ENCODE assay signal across 21 cellular contexts in the genomic region with DNA sequence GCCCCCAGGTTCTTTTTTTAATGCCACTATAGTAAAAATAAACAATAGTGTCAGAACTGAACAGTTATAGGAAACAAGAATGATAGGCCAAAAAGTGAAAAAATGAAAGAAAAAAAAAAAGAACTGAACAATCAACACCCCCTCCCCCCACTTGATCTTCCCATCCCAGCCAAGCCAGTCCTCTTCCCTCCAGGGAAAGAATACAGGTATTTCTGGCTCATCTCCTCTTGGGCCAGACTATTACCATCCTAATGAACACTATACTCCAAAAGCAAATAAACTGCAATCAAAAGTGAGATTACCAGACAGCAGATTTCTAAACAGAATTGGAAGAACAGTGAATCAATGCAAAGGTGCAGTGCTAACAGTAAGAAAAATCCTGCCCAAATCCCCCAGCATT. TPM values are rescaled to one million over a fixed set of nuclear protein-coding genes. Genes with fewer than 3 reads are reported as not detected.
DNase-seq lines count a peak whose midpoint lies in the region; ATAC-seq and TF ChIP-seq lines count a peak whose summit lies in the region.
"Had no signal": no experiment of that assay in that cellular context is flagged by ENCODE, and none has a peak within 500 bp of the region (broad histone marks: within the 10 kb centered on the region; RNA-seq: fewer than 3 reads in every experiment).

No MANE protein-coding gene starts in this region.

- H3K4me3 Mint-ChIP-seq in CD8-positive, alpha-beta T cell: no peak overlapping the region
- H3K4me3 Mint-ChIP-seq in GM23338 (no peak overlapping the region), endodermal cell (no peak overlapping the region)
- H3K4me3 Mint-ChIP-seq in stimulated activated effector memory CD8-positive, alpha-beta T cell treated with anti-CD3 and anti-CD28 coated beads, Interleukin-12 subunit alpha, Interleukin-12 subunit beta, amount 100 ng/mL, for 72 hours: no peak overlapping the region

- H4K20me1 ChIP-seq in GM23338 (replicated peaks; ENCODE audit: insufficient read depth): peaks cover 7% of the 10 kb centered on the region

- peaks cover 3% of the 10 kb centered on the region; the same call in 1 of the 2 replicates for H3K79me2 ChIP-seq in GM23338 (replicated peaks; ENCODE audit: insufficient read depth)

- no peaks in the 10 kb centered on the region for H3K9me3 ChIP-seq in CD8-positive, alpha-beta T cell (ENCODE audit: low read length)
- H3K9me3 ChIP-seq in endodermal cell (ENCODE audit: control insufficient read depth, low read length): no peaks in the 10 kb centered on the region

- no peak for ATAC-seq in CD8-positive, alpha-beta T cell
- ATAC-seq in GM23338: no peak
- ATAC-seq in stimulated activated effector memory CD8-positive, alpha-beta T cell treated with anti-CD3 and anti-CD28 coated beads, Interleukin-12 subunit alpha, Interleukin-12 subunit beta, amount 100 ng/mL, for 72 hours: no peak
- no peak for ATAC-seq in GM18511 (IDR thresholded peaks at IDR 0.05; ENCODE audit: unreplicated experiment)
- ATAC-seq: GM12878, HCT116, PC-3, SK-N-SH treated with all-trans-retinoic acid at 6 μM for 48 hours had no signal

- H3K27me3 Mint-ChIP-seq in CD8-positive, alpha-beta T cell (ENCODE audit: low read depth): no peaks in the 10 kb centered on the region
- H3K27me3 Mint-ChIP-seq in GM23338 (ENCODE audit: insufficient read depth, low read depth, poor library complexity) (peaks cover 9% of the 10 kb centered on the region), endodermal cell (ENCODE audit: insufficient read depth) (no peaks in the 10 kb centered on the region)

- peaks cover 31% of the 10 kb centered on the region for H3K36me3 Mint-ChIP-seq in CD8-positive, alpha-beta T cell
- H3K36me3 Mint-ChIP-seq in GM23338 (ENCODE audit: low read depth) (peaks cover 15% of the 10 kb centered on the region), endodermal cell (ENCODE audit: low read depth) (peaks cover 33% of the 10 kb centered on the region)
- H3K36me3 Mint-ChIP-seq in stimulated activated effector memory CD8-positive, alpha-beta T cell treated with anti-CD3 and anti-CD28 coated beads, Interleukin-12 subunit alpha, Interleukin-12 subunit beta, amount 100 ng/mL, for 72 hours: peaks cover 20% of the 10 kb centered on the region

- H3K9ac ChIP-seq in endodermal cell (ENCODE audit: extremely low read depth, low read length, poor library complexity, severe bottlenecking): no peak overlapping the region
- H3K9ac ChIP-seq: GM23248 had no signal

- TF ChIP-seq CTCF in CD8-positive, alpha-beta T cell (IDR thresholded peaks at IDR 0.05): no peak
- TF ChIP-seq CTCF in GM23338 (conservative IDR thresholded peaks at IDR 0.05; ENCODE audit: low read depth in 2 of 2) (no peak), endodermal cell (conservative IDR thresholded peaks at IDR 0.05) (no peak)

- H3K27me3 ChIP-seq in CD8-positive, alpha-beta T cell (ENCODE audit: insufficient read depth, low read length): no peaks in the 10 kb centered on the region
- no peaks in the 10 kb centered on the region for H3K27me3 ChIP-seq in GM23338 (ENCODE audit: insufficient read depth)
- no peaks in the 10 kb centered on the region for H3K27me3 ChIP-seq in endodermal cell (ENCODE audit: control insufficient read depth, insufficient read depth, low read length, poor library complexity, severe bottlenecking)

- POLR2A ChIA-PET in CD8-positive, alpha-beta T cell (lab: Charles Lee): no interaction called here

- H3K4me1 Mint-ChIP-seq in CD8-positive, alpha-beta T cell (ENCODE audit: low read depth): no peaks in the 10 kb centered on the region
- peaks cover 13% of the 10 kb centered on the region for H3K4me1 Mint-ChIP-seq in GM23338
- peaks cover 12% of the 10 kb centered on the region for H3K4me1 Mint-ChIP-seq in endodermal cell
- H3K4me1 Mint-ChIP-seq in stimulated activated effector memory CD8-positive, alpha-beta T cell treated with anti-CD3 and anti-CD28 coated beads, Interleukin-12 subunit alpha, Interleukin-12 subunit beta, amount 100 ng/mL, for 72 hours: no peaks in the 10 kb centered on the region

- H3K27ac Mint-ChIP-seq in CD8-positive, alpha-beta T cell: peak overlapping the region; percentile 81
- H3K27ac Mint-ChIP-seq in GM23338 (no peak overlapping the region), endodermal cell (peak overlapping the region; percentile 16)
- peak overlapping the region; percentile 69 for H3K27ac Mint-ChIP-seq in stimulated activated effector memory CD8-positive, alpha-beta T cell treated with anti-CD3 and anti-CD28 coated beads, Interleukin-12 subunit alpha, Interleukin-12 subunit beta, amount 100 ng/mL, for 72 hours

- CTCF ChIA-PET in CD8-positive, alpha-beta T cell (lab: Charles Lee): interaction anchor here (0.7 kb wide), 1 partner anchor 695 kb away, joined by 3 read pairs; no protein-coding TSS in a partner anchor

- peaks cover 32% of the 10 kb centered on the region for H3F3A ChIP-seq in GM23338 (replicated peaks; ENCODE audit: low read depth)

- no peak for DNase-seq in CD8-positive, alpha-beta T cell
- DNase-seq in GM23338 (ENCODE audit: low spot score) (no peak), endodermal cell (no peak), NCI-H2227 (lab: John Stamatoyannopoulos, UW; ENCODE audit: unreplicated experiment) (no peak)
- no peak for DNase-seq in stimulated activated effector memory CD8-positive, alpha-beta T cell treated with anti-CD3 and anti-CD28 coated beads, Interleukin-12 subunit alpha, Interleukin-12 subunit beta, amount 100 ng/mL, for 72 hours (ENCODE audit: low spot score in 2 of 2)
- DNase-seq in activated T-cell treated with anti-CD3 and anti-CD28 coated beads, Interleukin-2, amount 50 U/mL, for 1 hour: no peak
- DNase-seq: Calu3, GM23248, MV-4-11, NCI-H1694 treated with DMSO at 0.1 percent for 48 hours, NCI-H345, NCI-H526, PC-3, SIG-M5 had no signal

- H3K9me2 ChIP-seq in GM23338 (ENCODE audit: insufficient read depth): no peaks in the 10 kb centered on the region

- no peaks in the 10 kb centered on the region for H3K9me3 Mint-ChIP-seq in CD8-positive, alpha-beta T cell
- H3K9me3 Mint-ChIP-seq in GM23338 (no peaks in the 10 kb centered on the region; the same call in 2 of the 3 replicates), endodermal cell (no peaks in the 10 kb centered on the region)
- no peaks in the 10 kb centered on the region for H3K9me3 Mint-ChIP-seq in stimulated activated effector memory CD8-positive, alpha-beta T cell treated with anti-CD3 and anti-CD28 coated beads, Interleukin-12 subunit alpha, Interleukin-12 subunit beta, amount 100 ng/mL, for 72 hours

- no peak overlapping the region for H3K27ac ChIP-seq in CD8-positive, alpha-beta T cell (ENCODE audit: low read depth, low read length)
- H3K27ac ChIP-seq in GM23338 (ENCODE audit: low read depth) (peak overlapping the region; percentile 90), endodermal cell (ENCODE audit: low read depth, low read length) (no peak overlapping the region)
- H3K27ac ChIP-seq: GM23248, RWPE1 had no signal

- no peak overlapping the region for H2AFZ ChIP-seq in GM23338
- H2AFZ ChIP-seq: GM23248 had no signal

- H3K4me1 ChIP-seq in CD8-positive, alpha-beta T cell (ENCODE audit: insufficient read depth, low read length): no peaks in the 10 kb centered on the region
- H3K4me1 ChIP-seq in GM23338 (ENCODE audit: insufficient read depth) (peaks cover 22% of the 10 kb centered on the region), endodermal cell (ENCODE audit: control insufficient read depth, insufficient read depth, low read length) (no peaks in the 10 kb centered on the region)

- intact Hi-C loops in CD8-positive, alpha-beta T cell (cut with DNase I, micrococcal nuclease): no loop called here

- H3K4me3 ChIP-seq in CD8-positive, alpha-beta T cell (ENCODE audit: low read depth, low read length): no peak overlapping the region
- H3K4me3 ChIP-seq in GM23338: no peak overlapping the region
- no peak overlapping the region for H3K4me3 ChIP-seq in endodermal cell (ENCODE audit: low read length)
- H3K4me3 ChIP-seq: GM12878, GM23248, K562 had no signal

- H3K4me2 ChIP-seq in GM23338: no peak overlapping the region

- H3K36me3 ChIP-seq in CD8-positive, alpha-beta T cell (ENCODE audit: insufficient read depth, low read length): no peaks in the 10 kb centered on the region
- H3K36me3 ChIP-seq in GM23338 (ENCODE audit: insufficient read depth) (0 out of 2 replicates have a peak, but pooled peaks cover 3% of the 10 kb centered on the region), endodermal cell (ENCODE audit: control insufficient read depth, insufficient read depth, low read length) (no peaks in the 10 kb centered on the region)

TF ChIP-seq in GM23338, 12 proteins besides CTCF, POLR2A, EP300 and RAD21:
- TF ChIP-seq, protein P1, sequence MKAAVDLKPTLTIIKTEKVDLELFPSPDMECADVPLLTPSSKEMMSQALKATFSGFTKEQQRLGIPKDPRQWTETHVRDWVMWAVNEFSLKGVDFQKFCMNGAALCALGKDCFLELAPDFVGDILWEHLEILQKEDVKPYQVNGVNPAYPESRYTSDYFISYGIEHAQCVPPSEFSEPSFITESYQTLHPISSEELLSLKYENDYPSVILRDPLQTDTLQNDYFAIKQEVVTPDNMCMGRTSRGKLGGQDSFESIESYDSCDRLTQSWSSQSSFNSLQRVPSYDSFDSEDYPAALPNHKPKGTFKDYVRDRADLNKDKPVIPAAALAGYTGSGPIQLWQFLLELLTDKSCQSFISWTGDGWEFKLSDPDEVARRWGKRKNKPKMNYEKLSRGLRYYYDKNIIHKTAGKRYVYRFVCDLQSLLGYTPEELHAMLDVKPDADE (IDR thresholded peaks at IDR 0.05): no peak
- TF ChIP-seq ZNF331 (CRISPR knock-in tag; IDR thresholded peaks at IDR 0.05; ENCODE audit: low read depth) (no peak), ZNF114 (CRISPR knock-in tag; IDR thresholded peaks at IDR 0.05) (no peak)

RNA-seq across cellular contexts. Expression of a gene that starts 21.3 kb away (rescaled TPM):
- under 1 TPM; 0.22 to 0.33 TPM for total RNA-seq in CD8-positive, alpha-beta T cell
- 0.08 TPM in 1 of 2 replicates, not detected in the other for total RNA-seq in GM23338 (2014; rRNA removed; shearing (Covaris generic))
- polyA plus RNA-seq in GM23338 (2016; fragmentation: Nextera tagmentation; extraction: Ambion mirVana): 0.03 and 0.11 TPM in 2 replicates
- total RNA-seq in endodermal cell: under 1 TPM; 0.18 to 0.24 TPM
- 0.28 TPM for polyA plus RNA-seq in endodermal cell (2013, experiment 1 of 2)
- 0.41 TPM for polyA plus RNA-seq in endodermal cell (2013, experiment 2 of 2)
- total RNA-seq: Calu3, GM12878, GM23248, PC-3 had no signal
- polyA plus RNA-seq: AG04450, GM23248 had no signal

RNA-seq across cellular contexts. Expression of a gene that starts 48.2 kb away (rescaled TPM):
- total RNA-seq in CD8-positive, alpha-beta T cell: 10 to 100 TPM; 25.5 to 26.7 TPM
- 84.7 and 86.4 TPM in 2 replicates for total RNA-seq in GM23338 (2014; rRNA removed; shearing (Covaris generic))
- 67.3 and 70.4 TPM in 2 replicates for polyA plus RNA-seq in GM23338 (2016; fragmentation: Nextera tagmentation; extraction: Ambion mirVana)
- 10 to 100 TPM; 21.2 to 49.2 TPM for total RNA-seq in endodermal cell
- 43.4 TPM for polyA plus RNA-seq in endodermal cell (2013, experiment 1 of 2)
- polyA plus RNA-seq in endodermal cell (2013, experiment 2 of 2): 41.9 TPM
